Comparison of ENCODE assay signal across 8 cellular contexts in genomic region chr17:44200478-44201155, GRCh38. TPM values are rescaled to one million over a fixed set of nuclear protein-coding genes. Genes with fewer than 3 reads are reported as not detected.
DNase-seq lines count a peak whose midpoint lies in the region; ATAC-seq and TF ChIP-seq lines count a peak whose summit lies in the region.

No MANE protein-coding gene starts in this region.

- no peak overlapping the region for H4K5ac ChIP-seq in mesendoderm (ENCODE audit: low read length)

- peaks cover 43% of the 10 kb centered on the region for H3K79me2 ChIP-seq in mammary epithelial cell (ENCODE audit: insufficient read depth, low read length)
- peaks cover 23% of the 10 kb centered on the region for H3K79me2 ChIP-seq in mesendoderm (ENCODE audit: control insufficient read depth, insufficient read depth, low read length)

- H3K4ac ChIP-seq in mesendoderm (ENCODE audit: low read depth, low read length): peak overlapping the region; percentile 76

- dilution Hi-C loops in mammary epithelial cell (cut with HindIII; ENCODE audit: low sequenced_read_pairs): loop anchor here (5.0 to 10.0 kb wide), 4 partner anchors 72 to 246 kb away; partner anchors contain the start of gene PYY

- peak overlapping the region; percentile 88 for H3K18ac ChIP-seq in mesendoderm (ENCODE audit: low read length)

- H3K79me1 ChIP-seq in mesendoderm (ENCODE audit: low read length): peaks cover 13% of the 10 kb centered on the region

- H3K27ac ChIP-seq in mammary epithelial cell (ENCODE audit: insufficient read depth, low read depth, low read length) (peak overlapping the region; percentile 75), mesendoderm (ENCODE audit: low read depth, low read length) (peak overlapping the region; percentile 90), aorta (ENCODE audit: low read depth in 1 of 2, low read length in 2 of 2) (peak overlapping the region; percentile 76 to 80)

- BruUV-seq in mammary epithelial cell (replicated peaks; lab: Mats Ljungman, UMichigan): TSS peak; percentile 27

- no peak overlapping the region for H2BK5ac ChIP-seq in mesendoderm (ENCODE audit: low read length)

- H3K36me3 ChIP-seq in MG63 (peaks cover 22% of the 10 kb centered on the region), mammary epithelial cell (ENCODE audit: insufficient read depth, low read length) (peaks cover 3% of the 10 kb centered on the region), mesendoderm (ENCODE audit: control insufficient read depth, insufficient read depth, low read length) (peaks cover 6% of the 10 kb centered on the region), aorta (ENCODE audit: control insufficient read depth in 1 of 2, insufficient read depth in 2 of 2, low read length in 1 of 2) (no peaks in the 10 kb centered on the region)

- H3K4me1 ChIP-seq in mammary epithelial cell (ENCODE audit: insufficient read depth, low read length) (peaks cover 32% of the 10 kb centered on the region), mesendoderm (ENCODE audit: control insufficient read depth, low read depth, low read length) (peaks cover 2% of the 10 kb centered on the region), aorta (ENCODE audit: control insufficient read depth in 1 of 2, insufficient read depth in 2 of 2, low read length in 2 of 2) (no peaks in the 10 kb centered on the region)

- H3K4me3 ChIP-seq in MG63 (peak overlapping the region; percentile 70), mammary epithelial cell (replicated peaks in 1 of 3; ENCODE audit: insufficient read depth in 1 of 3, low read depth in 2 of 3, low read length in 3 of 3) (peak overlapping the region; percentile 73 to 86 (median 77)), mesendoderm (ENCODE audit: low read length) (peak overlapping the region; percentile 81), aorta (ENCODE audit: low read length in 2 of 2) (peak overlapping the region; percentile 66 to 77)

- DNase-seq in NCI-H1436 (lab: John Stamatoyannopoulos, UW) (peak; percentile 57), NCI-H1436 treated with DMSO at 0.1 percent for 48 hours (lab: John Stamatoyannopoulos, UW) (no peak), MG63 (no peak), mammary epithelial cell (no peak), mesendoderm (peak; percentile 49), aorta (peak in 1 of 2 donors; percentile 65)
- no peak for DNase-seq in stimulated activated naive CD4-positive, alpha-beta T cell (lab: John Stamatoyannopoulos, UW)

- no peaks in the 10 kb centered on the region for H4K20me1 ChIP-seq in mammary epithelial cell (ENCODE audit: insufficient read depth, low read length)

- intact Hi-C loops in mammary epithelial cell (cut with micrococcal nuclease): loop anchor here (1.0 to 10.0 kb wide), 2 partner anchors 18 to 76 kb away; partner anchors contain the start of gene HDAC5
- intact Hi-C loops in aorta (cut with DNase I): loop anchor here in 1 of 2 donors (2.0 kb wide), 1 partner anchor 18 kb away; the partner anchor contains the start of gene UBTF

- H3K4me2 ChIP-seq in mammary epithelial cell (ENCODE audit: insufficient read depth, low read depth, low read length): peak overlapping the region; percentile 99
- H3K4me2 ChIP-seq in mesendoderm (ENCODE audit: low read length): peak overlapping the region; percentile 62

- TF ChIP-seq CTCF in mammary epithelial cell (conservative IDR thresholded peaks at IDR 0.05 in 1 of 2, IDR thresholded peaks at IDR 0.05 in 1 of 2; ENCODE audit: extremely low read depth in 1 of 2, insufficient read depth in 1 of 2, low read depth in 1 of 2, low read length in 2 of 2): no peak

- CTCF ChIA-PET in mammary epithelial cell (lab: Charles Lee; ENCODE audit: low non-redundant PET): no interaction called here

- H3K9me3 ChIP-seq in MG63: no peaks in the 10 kb centered on the region
- H3K9me3 ChIP-seq in mammary epithelial cell (replicated peaks; ENCODE audit: insufficient read depth, low read length): no peaks in the 10 kb centered on the region
- no peaks in the 10 kb centered on the region for H3K9me3 ChIP-seq in aorta (ENCODE audit: control insufficient read depth, low read length)

- no peak overlapping the region for H3K23ac ChIP-seq in mesendoderm (ENCODE audit: low read length)

- H2BK120ac ChIP-seq in mesendoderm (ENCODE audit: low read depth, low read length): no peak overlapping the region

- H4K8ac ChIP-seq in mesendoderm (ENCODE audit: low read depth, low read length): peak overlapping the region; percentile 17

- ATAC-seq in aorta (ENCODE audit: low FRiP score): no peak
- ATAC-seq in GM18909 (IDR thresholded peaks at IDR 0.05; ENCODE audit: poor library complexity, unreplicated experiment): no peak

- in situ Hi-C loops in mammary epithelial cell (cut with MboI; ENCODE audit: low sequenced_read_pairs in 2 of 2): no loop called here

- H2AFZ ChIP-seq in mammary epithelial cell (ENCODE audit: low read depth, low read length): peak overlapping the region; percentile 92

- 16% methylated on average over 16 of the region's 36 CpGs for WGBS in mammary epithelial cell (ENCODE audit: low coverage, missing lambda C conversion rate)
- no CpG with 5 or more reads among the region's 36 CpGs for WGBS in mesendoderm (ENCODE audit: extremely low coverage, insufficient coverage, low lambda C conversion rate)
- 4 to 6% methylated on average over 18 to 36 of the region's 36 CpGs for WGBS in aorta, 2 donors

- no peak overlapping the region for H2AK5ac ChIP-seq in mesendoderm (ENCODE audit: low read length)

- peak overlapping the region; percentile 88 for H3K56ac ChIP-seq in mesendoderm (ENCODE audit: low read length)

- H3K27me3 ChIP-seq in MG63 (no peaks in the 10 kb centered on the region), mammary epithelial cell (ENCODE audit: insufficient read depth, low read length) (no peaks in the 10 kb centered on the region), mesendoderm (ENCODE audit: insufficient read depth, low read length, poor library complexity) (no peaks in the 10 kb centered on the region), aorta (ENCODE audit: control insufficient read depth in 1 of 2, insufficient read depth in 2 of 2, low read length in 1 of 2) (no peaks in the 10 kb centered on the region)

- H3K9ac ChIP-seq in mammary epithelial cell (ENCODE audit: insufficient read depth, low read length): peak overlapping the region; percentile 56
- H3K9ac ChIP-seq in mesendoderm (ENCODE audit: low read length): peak overlapping the region; percentile 94

- no peak overlapping the region for H2BK15ac ChIP-seq in mesendoderm (replicated peaks; ENCODE audit: low read depth)

RNA-seq across cellular contexts. Expression of gene ATXN7L3, which starts 0.9 kb away (rescaled TPM):
- total RNA-seq in MG63 (2014; rRNA removed; shearing (Covaris generic); ENCODE audit: low replicate concordance): 37.0 and 53.2 TPM in 2 replicates
- total RNA-seq in mammary epithelial cell: 10 to 100 TPM; 35.3 to 55.9 TPM
- 26.3 TPM for polyA plus RNA-seq in mammary epithelial cell
- 30.4 TPM for polyA minus RNA-seq in mammary epithelial cell
- polyA plus RNA-seq in mesendoderm (2013, experiment 1 of 2): 48.5 TPM
- polyA plus RNA-seq in mesendoderm (2013, experiment 2 of 2): 47.5 TPM
- 10 to 100 TPM; 62.9 to 67.5 TPM for total RNA-seq in aorta
- 10 to 100 TPM; 18.7 to 35.7 TPM for polyA plus RNA-seq in aorta

RNA-seq across cellular contexts. Expression of gene TMUB2, which starts 13.8 kb away (rescaled TPM):
- total RNA-seq in MG63 (2014; rRNA removed; shearing (Covaris generic); ENCODE audit: low replicate concordance): 18.5 and 39.9 TPM in 2 replicates
- 10 to 100 TPM; 25.2 to 31.8 TPM for total RNA-seq in mammary epithelial cell
- 29.6 TPM for polyA plus RNA-seq in mammary epithelial cell
- 20.0 TPM for polyA minus RNA-seq in mammary epithelial cell
- 11.7 TPM for polyA plus RNA-seq in mesendoderm (2013, experiment 1 of 2)
- polyA plus RNA-seq in mesendoderm (2013, experiment 2 of 2): 11.4 TPM
- total RNA-seq in aorta: 10 to 100 TPM; 25.8 to 39.7 TPM
- 10 to 100 TPM; 13.4 to 59.8 TPM for polyA plus RNA-seq in aorta

RNA-seq across cellular contexts. Expression of gene UBTF, which starts 18.9 kb away (rescaled TPM):
- 51.2 and 64.2 TPM in 2 replicates for total RNA-seq in MG63 (2014; rRNA removed; shearing (Covaris generic); ENCODE audit: low replicate concordance)
- total RNA-seq in mammary epithelial cell (10 to 100 TPM; 30.0 to 60.1 TPM), aorta (10 to 100 TPM; 39.1 to 75.4 TPM)
- polyA plus RNA-seq in mammary epithelial cell (18.5 TPM), aorta (10 to 100 TPM; 26.5 to 45.9 TPM)
- 25.0 TPM for polyA minus RNA-seq in mammary epithelial cell
- 78.1 TPM for polyA plus RNA-seq in mesendoderm (2013, experiment 1 of 2)
- polyA plus RNA-seq in mesendoderm (2013, experiment 2 of 2): 78.4 TPM

RNA-seq across cellular contexts. Expression of gene ASB16, which starts 30.1 kb away (rescaled TPM):
- total RNA-seq in MG63 (2014; rRNA removed; shearing (Covaris generic); ENCODE audit: low replicate concordance): not detected in 2 replicates
- not detected for total RNA-seq in mammary epithelial cell
- polyA plus RNA-seq in mammary epithelial cell: not detected
- polyA minus RNA-seq in mammary epithelial cell: not detected
- polyA plus RNA-seq in mesendoderm (2013, experiment 1 of 2): not detected
- polyA plus RNA-seq in mesendoderm (2013, experiment 2 of 2): not detected
- total RNA-seq in aorta: 1 to 10 TPM; 1.4 to 2.1 TPM
- polyA plus RNA-seq in aorta: 1 to 10 TPM in 1 of 2 donors, under 1 TPM in 1; 0.88 to 1.4 TPM

RNA-seq across cellular contexts. Expression of gene HROB, which starts 58.9 kb away (rescaled TPM):
- 3.8 and 6.5 TPM in 2 replicates for total RNA-seq in MG63 (2014; rRNA removed; shearing (Covaris generic); ENCODE audit: low replicate concordance)
- total RNA-seq in mammary epithelial cell (10 to 100 TPM in 1 of 2 donors, 1 to 10 TPM in 1; 3.0 to 10.3 TPM), aorta (1 to 10 TPM in 1 of 2 donors, under 1 TPM in 1; 0.58 to 1.3 TPM)
- polyA plus RNA-seq in mammary epithelial cell (9.9 TPM), aorta (1 to 10 TPM in 1 of 2 donors, not detected in 1; 1.7 TPM)
- 49.6 TPM for polyA minus RNA-seq in mammary epithelial cell
- 10.7 TPM for polyA plus RNA-seq in mesendoderm (2013, experiment 1 of 2)
- polyA plus RNA-seq in mesendoderm (2013, experiment 2 of 2): 10.4 TPM

Comparison
In these comparisons a context has a peak if more than half of its experiments do, and no peak if none do; other contexts are left out.
1. DNase-seq: peak in NCI-H1436 (single experiment) and mesendoderm (single experiment); none in NCI-H1436 treated with DMSO at 0.1 percent for 48 hours (single experiment), MG63 (single experiment), mammary epithelial cell (single experiment) and stimulated activated naive CD4-positive, alpha-beta T cell (0 of 6).
2. Peak in every context shown above with its lines, with median percentiles within 50 percentile points of each other: H3K4me3 ChIP-seq and H3K27ac ChIP-seq.